In genomic region chr17:82004485-82005455, GRCh38 we compare ENCODE assay signal across 20 cellular contexts. TPM values are rescaled to one million over a fixed set of nuclear protein-coding genes. Genes with fewer than 3 reads are reported as not detected.
DNase-seq lines count a peak whose midpoint lies in the region; ATAC-seq, FAIRE-seq and TF ChIP-seq lines count a peak whose summit lies in the region.
"Had no signal": no experiment of that assay in that cellular context is flagged by ENCODE, and none has a peak within 500 bp of the region (broad histone marks: within the 10 kb centered on the region; RNA-seq: fewer than 3 reads in every experiment).

No MANE protein-coding gene starts in this region.

- DNase-seq in HepG2 (ENCODE audit: low spot score) (no peak), right lobe of liver (no peak), endothelial cell of umbilical vein (ENCODE audit: low read depth, low spot score) (no peak), retina (peak; percentile 33), NCI-H1105 (lab: John Stamatoyannopoulos, UW) (no peak), NCI-H1092 treated with DMSO at 0.1 percent for 48 hours (lab: John Stamatoyannopoulos, UW) (no peak), heart right ventricle (no peak)
- DNase-seq: activated CD4-positive, CD25-positive, alpha-beta regulatory T cell treated with anti-CD3 and anti-CD28 coated beads, Interleukin-2, amount 50 U/mL, for 72 hours; activated CD8-positive, alpha-beta T cell treated with anti-CD3 and anti-CD28 coated beads, Interleukin-2, amount 10 ng/mL, durations not matched to agents 7 days and 5 days; activated naive CD4-positive, alpha-beta T cell; DMS153; H9; naive thymus-derived CD4-positive, alpha-beta T cell; NCI-H1417 treated with DMSO at 0.1 percent for 48 hours; NCI-H2107 had no signal

- intact Hi-C loops in HepG2 (cut with micrococcal nuclease; ENCODE audit: unreplicated experiment) = no loop called here
- intact Hi-C loops in right lobe of liver (cut with DNase I) = no loop called here
- intact Hi-C loops in endothelial cell of umbilical vein (cut with micrococcal nuclease) = loop anchor here (5.0 kb wide), 1 partner anchor 77 kb away; the partner anchor contains the start of gene MAFG
- intact Hi-C loops in heart right ventricle (cut with DNase I) = loop anchor here in 1 of 10 donors (5.0 kb wide), 1 partner anchor 37 kb away; no protein-coding TSS in a partner anchor

- in situ Hi-C loops in HepG2 (cut with HindIII; ENCODE audit: extremely low pct_ligation_motif_present, low pct_unique_long_range_greater_than_20kb) = no loop called here

- BruUV-seq in HepG2 (replicated peaks; lab: Mats Ljungman, UMichigan) = no TSS peak
- BruUV-seq in endothelial cell of umbilical vein (replicated peaks; lab: Mats Ljungman, UMichigan) = no TSS peak

- H3K9me1 ChIP-seq in endothelial cell of umbilical vein (replicated peaks; ENCODE audit: control insufficient read depth, extremely low read depth, insufficient read depth, low read length) = no peaks in the 10 kb centered on the region

- dilution Hi-C loops in endothelial cell of umbilical vein (cut with MboI; ENCODE audit: extremely low pct_ligation_motif_present, low sequenced_read_pairs) = no loop called here

- H3K9me3 ChIP-seq in HepG2 (ENCODE audit: low read length) (no peaks in the 10 kb centered on the region), right lobe of liver (no peaks in the 10 kb centered on the region), endothelial cell of umbilical vein (replicated peaks; ENCODE audit: control insufficient read depth, insufficient read depth, low read length) (no peaks in the 10 kb centered on the region), heart right ventricle (no peaks in the 10 kb centered on the region)
- H3K9me3 ChIP-seq: ovary had no signal

- 90% methylated on average over 30 of the region's 42 CpGs for WGBS in HepG2 (ENCODE audit: low lambda C conversion rate)
- WGBS in right lobe of liver (ENCODE audit: insufficient coverage, low coverage, low lambda C conversion rate, missing lambda C conversion rate) = 70% methylated on average over 3 of the region's 42 CpGs
- WGBS in heart right ventricle, 2 donors = 88 to 89% methylated on average over 42 of the region's 42 CpGs

- CTCF ChIA-PET in HepG2 (lab: Yijun Ruan, JAX; ENCODE audit: low intra/inter-chr PET ratio, low total read pairs) = interaction anchor here (1.6 kb wide), 1 partner anchor 45 kb away, joined by 14 read pairs; no protein-coding TSS in a partner anchor
- CTCF ChIA-PET in endothelial cell of umbilical vein (lab: Charles Lee) = interaction anchor here (1.1 to 3.5 kb wide), 8 partner anchors 9 to 45 kb away, joined by 3 to 30 read pairs (median 6); partner anchors contain the start of genes CENPX, DCXR and LRRC45

- H3K4me3 ChIP-seq in HepG2 (replicated peaks in 1 of 3; ENCODE audit: insufficient read depth in 1 of 3, low read depth in 2 of 3, low read length in 3 of 3) = no peak overlapping the region
- H3K4me3 ChIP-seq in right lobe of liver = no peak overlapping the region
- H3K4me3 ChIP-seq in endothelial cell of umbilical vein (replicated peaks in 1 of 3; ENCODE audit: insufficient read depth in 1 of 3, low read depth in 1 of 3, low read length in 3 of 3) = no peak overlapping the region
- no peak overlapping the region for H3K4me3 ChIP-seq in heart right ventricle
- H3K4me3 ChIP-seq: cardiac muscle cell, ovary had no signal

- peaks cover 74% of the 10 kb centered on the region for H3K4me1 ChIP-seq in HepG2 (ENCODE audit: insufficient read depth, low read length)
- H3K4me1 ChIP-seq in right lobe of liver = peaks cover 0 to 14% (median 6%) of the 10 kb centered on the region in 4 donors
- peaks cover 13% of the 10 kb centered on the region for H3K4me1 ChIP-seq in endothelial cell of umbilical vein (ENCODE audit: control insufficient read depth, extremely low read depth, insufficient read depth, low read length)
- H3K4me1 ChIP-seq in heart right ventricle = peaks cover 10 to 56% (median 33%) of the 10 kb centered on the region in 9 donors

- peak overlapping the region; percentile 95 for H3K27ac ChIP-seq in HepG2 (ENCODE audit: extremely low read length, insufficient read depth, low read length)
- H3K27ac ChIP-seq in right lobe of liver = no peak overlapping the region
- H3K27ac ChIP-seq in endothelial cell of umbilical vein (ENCODE audit: insufficient read depth, low read depth, low read length) = peak overlapping the region; percentile 19
- H3K27ac ChIP-seq in heart right ventricle = no peak overlapping the region
- H3K27ac ChIP-seq: cardiac muscle cell, ovary had no signal

- H2AFZ ChIP-seq in HepG2 (ENCODE audit: low read length) = no peak overlapping the region
- H2AFZ ChIP-seq in endothelial cell of umbilical vein (ENCODE audit: low read depth, low read length) = no peak overlapping the region

- TF ChIP-seq CTCF in HepG2 (CRISPR knock-in tag; IDR thresholded peaks at IDR 0.05) = no peak
- no peak for TF ChIP-seq CTCF in right lobe of liver (IDR thresholded peaks at IDR 0.05)
- TF ChIP-seq CTCF in endothelial cell of umbilical vein (IDR thresholded peaks at IDR 0.05; ENCODE audit: extremely low read depth in 1 of 2, insufficient read depth in 1 of 2, low read depth in 1 of 2, low read length in 2 of 2) = no peak
- no peak for TF ChIP-seq CTCF in heart right ventricle (IDR thresholded peaks at IDR 0.05)

- no peak for TF ChIP-seq POLR2A in HepG2 (IDR thresholded peaks at IDR 0.05; ENCODE audit: insufficient read depth in 1 of 2, low read depth in 2 of 2, low read length in 2 of 2)
- no peak for TF ChIP-seq POLR2A in right lobe of liver (IDR thresholded peaks at IDR 0.05)
- no peak for TF ChIP-seq POLR2A in endothelial cell of umbilical vein (IDR thresholded peaks at IDR 0.05; ENCODE audit: low read depth, low read length)

- peak overlapping the region; percentile 50; the same call in 1 of the 2 replicates for H3K9ac ChIP-seq in HepG2 (ENCODE audit: insufficient read depth, low read depth, low read length)
- no peak overlapping the region for H3K9ac ChIP-seq in endothelial cell of umbilical vein (replicated peaks; ENCODE audit: extremely low read depth, insufficient read depth, low read length)

- FAIRE-seq in HepG2 (lab: Jason Lieb, UNC) (no peak), endothelial cell of umbilical vein (lab: Jason Lieb, UNC) (no peak)
- FAIRE-seq: endometrium had no signal

- no peak for ATAC-seq in HepG2
- no peak for ATAC-seq in right lobe of liver
- no peak for ATAC-seq in GM19463 (IDR thresholded peaks at IDR 0.05; ENCODE audit: unreplicated experiment)
- no peak for ATAC-seq in heart right ventricle
- ATAC-seq: activated CD8-positive, alpha-beta T cell treated with anti-CD3 and anti-CD28 coated beads, Interleukin-2, amount 10 ng/mL, durations not matched to agents 7 days and 5 days; naive thymus-derived CD4-positive, alpha-beta T cell had no signal

- H3K4me2 ChIP-seq in HepG2 (ENCODE audit: low read depth, low read length) (peak overlapping the region; percentile 6; the same call in 1 of the 2 replicates), endothelial cell of umbilical vein (ENCODE audit: insufficient read depth, low read length) (no peak overlapping the region)

- POLR2A ChIA-PET in HepG2 (lab: Yijun Ruan, JAX) = interaction anchor here (1.4 to 16.1 kb wide), 8 partner anchors 11 to 138 kb away, joined by 3 to 470 read pairs (median 44); partner anchors contain the start of genes CENPX, LRRC45 and NOTUM
- POLR2A ChIA-PET in endothelial cell of umbilical vein (lab: Charles Lee) = no interaction called here

- TF ChIP-seq EP300 in HepG2 (IDR thresholded peaks at IDR 0.05; ENCODE audit: low read depth in 2 of 2, low read length in 2 of 2) (no peak), HepG2 (CRISPR knock-in tag; IDR thresholded peaks at IDR 0.05; ENCODE audit: borderline replicate concordance) (no peak)

- H3K27me3 ChIP-seq in HepG2 (ENCODE audit: control insufficient read depth in 1 of 2, insufficient read depth in 2 of 2, low read length in 2 of 2) (no peaks in the 10 kb centered on the region), right lobe of liver (no peaks in the 10 kb centered on the region), endothelial cell of umbilical vein (ENCODE audit: control insufficient read depth in 2 of 2, insufficient read depth in 2 of 2, low read length in 2 of 2) (no peaks in the 10 kb centered on the region), heart right ventricle (no peaks in the 10 kb centered on the region)
- H3K27me3 ChIP-seq: cardiac muscle cell, ovary had no signal

- H3K36me3 ChIP-seq in HepG2 (replicated peaks in 1 of 2; ENCODE audit: control insufficient read depth in 1 of 2, insufficient read depth in 2 of 2, low read length in 2 of 2) = peaks cover 24 to 39% of the 10 kb centered on the region in 2 experiments
- no peaks in the 10 kb centered on the region for H3K36me3 ChIP-seq in right lobe of liver
- H3K36me3 ChIP-seq in endothelial cell of umbilical vein (ENCODE audit: control insufficient read depth in 2 of 2, extremely low read depth in 1 of 2, insufficient read depth in 2 of 2, low read length in 2 of 2) = no peaks in the 10 kb centered on the region
- no peaks in the 10 kb centered on the region for H3K36me3 ChIP-seq in heart right ventricle
- H3K36me3 ChIP-seq: cardiac muscle cell, ovary had no signal

- H3K79me2 ChIP-seq in HepG2 (ENCODE audit: insufficient read depth, low read length) (peaks cover 52% of the 10 kb centered on the region), endothelial cell of umbilical vein (ENCODE audit: control insufficient read depth, insufficient read depth, low read length) (no peaks in the 10 kb centered on the region)

- no peaks in the 10 kb centered on the region for H4K20me1 ChIP-seq in HepG2 (ENCODE audit: insufficient read depth, low read length)
- no peaks in the 10 kb centered on the region for H4K20me1 ChIP-seq in endothelial cell of umbilical vein (replicated peaks; ENCODE audit: control insufficient read depth, extremely low read depth, insufficient read depth, low read length)

- no peak for TF ChIP-seq RAD21 in HepG2 (CRISPR knock-in tag; IDR thresholded peaks at IDR 0.05)

RNA-seq across cellular contexts. Expression of gene CENPX, which starts 17.9 kb away (rescaled TPM):
- total RNA-seq in HepG2 (2016; rRNA removed; fragmentation: Illumina TruSeq; extraction: Trizol) (166 and 170 TPM in 2 replicates), right lobe of liver (10 to 100 TPM; 27.3 to 81.1 (median 47.8) TPM), endothelial cell of umbilical vein (56.2 and 68.0 TPM in 2 replicates), heart right ventricle (10 to 100 TPM; 15.8 to 37.4 (median 20.6) TPM)
- total RNA-seq in HepG2 (2016; cell fraction: cytosol; rRNA removed; fragmentation: Illumina TruSeq; extraction: Trizol; ENCODE audit: low read depth) = 262 and 321 TPM in 2 replicates
- total RNA-seq in HepG2 (2016; cell fraction: insoluble cytoplasmic fraction; rRNA removed; fragmentation: Illumina TruSeq; extraction: Trizol) = 171 and 173 TPM in 2 replicates
- total RNA-seq in HepG2 (2016; cell fraction: membrane; rRNA removed; fragmentation: Illumina TruSeq; extraction: Trizol) = 221 and 277 TPM in 2 replicates
- 85.1 and 103 TPM in 2 replicates for total RNA-seq in HepG2 (2016; cell fraction: nucleus; rRNA removed; fragmentation: Illumina TruSeq; extraction: Trizol)
- polyA plus RNA-seq in HepG2 (2011; rRNA removed) (92.7 and 96.7 TPM in 2 replicates), endothelial cell of umbilical vein (67.2 and 67.6 TPM in 2 replicates), heart right ventricle (100 to 1,000 TPM in 1 of 2 donors, 10 to 100 TPM in 1; 48.6 to 132 TPM)
- polyA plus RNA-seq in HepG2 (2011; cell fraction: cytosol; rRNA removed) = 88.8 and 138 TPM in 2 replicates
- 166 and 170 TPM in 2 replicates for polyA plus RNA-seq in HepG2 (2011; cell fraction: nucleus; rRNA removed)
- 46.3 and 61.5 TPM in 2 replicates for polyA plus RNA-seq in HepG2 (2012)
- polyA plus RNA-seq in HepG2 (2016; cell fraction: cytosol; fragmentation: Illumina TruSeq; extraction: Trizol; ENCODE audit: low read depth) = 176 and 237 TPM in 2 replicates
- 143 and 150 TPM in 2 replicates for polyA plus RNA-seq in HepG2 (2016; cell fraction: insoluble cytoplasmic fraction; fragmentation: Illumina TruSeq; extraction: Trizol; ENCODE audit: low read depth)
- polyA plus RNA-seq in HepG2 (2016; cell fraction: membrane; fragmentation: Illumina TruSeq; extraction: Trizol; ENCODE audit: low read depth) = 176 and 221 TPM in 2 replicates
- 178 and 180 TPM in 2 replicates for polyA plus RNA-seq in HepG2 (2016; cell fraction: nucleus; fragmentation: Illumina TruSeq; extraction: Trizol; ENCODE audit: insufficient read depth, low read depth)
- polyA minus RNA-seq in HepG2 (2011; rRNA and poly(A)+ RNA removed; ENCODE audit: low replicate concordance) = 32.0 and 49.8 TPM in 2 replicates
- 14.8 and 16.2 TPM in 2 replicates for polyA minus RNA-seq in HepG2 (2011; cell fraction: cytosol; rRNA and poly(A)+ RNA removed)
- 20.0 and 26.9 TPM in 2 replicates for polyA minus RNA-seq in HepG2 (2011; cell fraction: nucleus; rRNA and poly(A)+ RNA removed)
- 54.9 and 73.0 TPM in 2 replicates for polyA plus RNA-seq in endothelial cell of umbilical vein (2011; cell fraction: cytosol; rRNA removed)
- 54.2 and 58.1 TPM in 2 replicates for polyA plus RNA-seq in endothelial cell of umbilical vein (2011; cell fraction: nucleus; rRNA removed)
- 46.4 and 47.4 TPM in 2 replicates for polyA plus RNA-seq in endothelial cell of umbilical vein (2012)
- polyA minus RNA-seq in endothelial cell of umbilical vein = 13.8 and 18.6 TPM in 2 replicates
- polyA minus RNA-seq in endothelial cell of umbilical vein (2011; cell fraction: cytosol; rRNA and poly(A)+ RNA removed) = 52.5 TPM
- polyA minus RNA-seq in endothelial cell of umbilical vein (2011; cell fraction: nucleus; rRNA and poly(A)+ RNA removed) = 3.8 and 8.9 TPM in 2 replicates

RNA-seq across cellular contexts. Expression of gene LRRC45, which starts 18.3 kb away (rescaled TPM):
- total RNA-seq in HepG2 (2016; rRNA removed; fragmentation: Illumina TruSeq; extraction: Trizol) (21.4 and 48.1 TPM in 2 replicates), right lobe of liver (10 to 100 TPM in 3 of 6 experiments, 1 to 10 TPM in 3; 4.9 to 15.6 (median 11.9) TPM), endothelial cell of umbilical vein (18.6 and 22.9 TPM in 2 replicates), heart right ventricle (10 to 100 TPM in 1 of 10 donors, 1 to 10 TPM in 9; 2.2 to 10.4 (median 3.1) TPM)
- total RNA-seq in HepG2 (2016; cell fraction: cytosol; rRNA removed; fragmentation: Illumina TruSeq; extraction: Trizol; ENCODE audit: low read depth) = 30.2 and 31.8 TPM in 2 replicates
- 20.6 and 49.6 TPM in 2 replicates for total RNA-seq in HepG2 (2016; cell fraction: insoluble cytoplasmic fraction; rRNA removed; fragmentation: Illumina TruSeq; extraction: Trizol)
- total RNA-seq in HepG2 (2016; cell fraction: membrane; rRNA removed; fragmentation: Illumina TruSeq; extraction: Trizol) = 14.9 and 19.0 TPM in 2 replicates
- total RNA-seq in HepG2 (2016; cell fraction: nucleus; rRNA removed; fragmentation: Illumina TruSeq; extraction: Trizol) = 49.7 and 54.4 TPM in 2 replicates
- polyA plus RNA-seq in HepG2 (2011; rRNA removed) (11.6 and 14.1 TPM in 2 replicates), endothelial cell of umbilical vein (7.6 and 8.1 TPM in 2 replicates), heart right ventricle (1 to 10 TPM; 6.7 to 7.7 TPM)
- polyA plus RNA-seq in HepG2 (2011; cell fraction: cytosol; rRNA removed) = 5.5 and 10.0 TPM in 2 replicates
- 112 and 182 TPM in 2 replicates for polyA plus RNA-seq in HepG2 (2011; cell fraction: nucleus; rRNA removed)
- 7.5 and 8.8 TPM in 2 replicates for polyA plus RNA-seq in HepG2 (2012)
- 3.3 and 4.2 TPM in 2 replicates for polyA plus RNA-seq in HepG2 (2016; cell fraction: cytosol; fragmentation: Illumina TruSeq; extraction: Trizol; ENCODE audit: low read depth)
- 19.5 and 19.7 TPM in 2 replicates for polyA plus RNA-seq in HepG2 (2016; cell fraction: insoluble cytoplasmic fraction; fragmentation: Illumina TruSeq; extraction: Trizol; ENCODE audit: low read depth)
- 9.1 and 9.2 TPM in 2 replicates for polyA plus RNA-seq in HepG2 (2016; cell fraction: membrane; fragmentation: Illumina TruSeq; extraction: Trizol; ENCODE audit: low read depth)
- 129 and 136 TPM in 2 replicates for polyA plus RNA-seq in HepG2 (2016; cell fraction: nucleus; fragmentation: Illumina TruSeq; extraction: Trizol; ENCODE audit: insufficient read depth, low read depth)
- polyA minus RNA-seq in HepG2 (2011; rRNA and poly(A)+ RNA removed; ENCODE audit: low replicate concordance) = 11.1 and 15.7 TPM in 2 replicates
- 6.1 and 8.2 TPM in 2 replicates for polyA minus RNA-seq in HepG2 (2011; cell fraction: cytosol; rRNA and poly(A)+ RNA removed)
- polyA minus RNA-seq in HepG2 (2011; cell fraction: nucleus; rRNA and poly(A)+ RNA removed) = 25.0 and 27.2 TPM in 2 replicates
- polyA plus RNA-seq in endothelial cell of umbilical vein (2011; cell fraction: cytosol; rRNA removed) = 6.1 and 10.3 TPM in 2 replicates
- polyA plus RNA-seq in endothelial cell of umbilical vein (2011; cell fraction: nucleus; rRNA removed) = 53.9 and 58.6 TPM in 2 replicates
- polyA plus RNA-seq in endothelial cell of umbilical vein (2012) = 6.4 and 10.3 TPM in 2 replicates
- polyA minus RNA-seq in endothelial cell of umbilical vein = 4.6 and 6.7 TPM in 2 replicates
- polyA minus RNA-seq in endothelial cell of umbilical vein (2011; cell fraction: cytosol; rRNA and poly(A)+ RNA removed) = 18.1 TPM
- 6.9 and 9.7 TPM in 2 replicates for polyA minus RNA-seq in endothelial cell of umbilical vein (2011; cell fraction: nucleus; rRNA and poly(A)+ RNA removed)

RNA-seq across cellular contexts. Expression of gene RAC3, which starts 26.7 kb away (rescaled TPM):
- total RNA-seq in HepG2 (2016; rRNA removed; fragmentation: Illumina TruSeq; extraction: Trizol) (4.0 and 10.5 TPM in 2 replicates), right lobe of liver (1 to 10 TPM; 3.4 to 9.0 (median 5.4) TPM), endothelial cell of umbilical vein (34.1 and 35.4 TPM in 2 replicates), heart right ventricle (1 to 10 TPM in 6 of 10 donors, under 1 TPM in 4; 0.82 to 1.6 (median 1.1) TPM)
- 6.8 and 9.8 TPM in 2 replicates for total RNA-seq in HepG2 (2016; cell fraction: cytosol; rRNA removed; fragmentation: Illumina TruSeq; extraction: Trizol; ENCODE audit: low read depth)
- 3.9 and 12.6 TPM in 2 replicates for total RNA-seq in HepG2 (2016; cell fraction: insoluble cytoplasmic fraction; rRNA removed; fragmentation: Illumina TruSeq; extraction: Trizol)
- 7.3 and 10.1 TPM in 2 replicates for total RNA-seq in HepG2 (2016; cell fraction: membrane; rRNA removed; fragmentation: Illumina TruSeq; extraction: Trizol)
- 11.7 and 12.9 TPM in 2 replicates for total RNA-seq in HepG2 (2016; cell fraction: nucleus; rRNA removed; fragmentation: Illumina TruSeq; extraction: Trizol)
- polyA plus RNA-seq in HepG2 (2011; rRNA removed) (21.3 and 24.1 TPM in 2 replicates), endothelial cell of umbilical vein (56.0 and 91.1 TPM in 2 replicates), heart right ventricle (1 to 10 TPM; 1.5 to 3.3 TPM)
- polyA plus RNA-seq in HepG2 (2011; cell fraction: cytosol; rRNA removed) = 12.8 and 16.7 TPM in 2 replicates
- polyA plus RNA-seq in HepG2 (2011; cell fraction: nucleus; rRNA removed) = 111 and 165 TPM in 2 replicates
- polyA plus RNA-seq in HepG2 (2012) = 6.3 and 10.6 TPM in 2 replicates
- polyA plus RNA-seq in HepG2 (2016; cell fraction: cytosol; fragmentation: Illumina TruSeq; extraction: Trizol; ENCODE audit: low read depth) = 10.4 and 12.0 TPM in 2 replicates
- polyA plus RNA-seq in HepG2 (2016; cell fraction: insoluble cytoplasmic fraction; fragmentation: Illumina TruSeq; extraction: Trizol; ENCODE audit: low read depth) = 6.0 and 7.2 TPM in 2 replicates
- polyA plus RNA-seq in HepG2 (2016; cell fraction: membrane; fragmentation: Illumina TruSeq; extraction: Trizol; ENCODE audit: low read depth) = 8.8 and 10.0 TPM in 2 replicates
- 45.9 and 51.6 TPM in 2 replicates for polyA plus RNA-seq in HepG2 (2016; cell fraction: nucleus; fragmentation: Illumina TruSeq; extraction: Trizol; ENCODE audit: insufficient read depth, low read depth)
- 12.6 and 13.2 TPM in 2 replicates for polyA minus RNA-seq in HepG2 (2011; rRNA and poly(A)+ RNA removed; ENCODE audit: low replicate concordance)
- polyA minus RNA-seq in HepG2 (2011; cell fraction: cytosol; rRNA and poly(A)+ RNA removed) = 3.0 and 3.6 TPM in 2 replicates
- polyA minus RNA-seq in HepG2 (2011; cell fraction: nucleus; rRNA and poly(A)+ RNA removed) = 6.7 and 7.6 TPM in 2 replicates
- 37.4 and 51.2 TPM in 2 replicates for polyA plus RNA-seq in endothelial cell of umbilical vein (2011; cell fraction: cytosol; rRNA removed)
- 50.0 and 55.7 TPM in 2 replicates for polyA plus RNA-seq in endothelial cell of umbilical vein (2011; cell fraction: nucleus; rRNA removed)
- 23.4 and 52.5 TPM in 2 replicates for polyA plus RNA-seq in endothelial cell of umbilical vein (2012)
- polyA minus RNA-seq in endothelial cell of umbilical vein = 22.6 and 24.3 TPM in 2 replicates
- polyA minus RNA-seq in endothelial cell of umbilical vein (2011; cell fraction: cytosol; rRNA and poly(A)+ RNA removed) = 7.6 TPM
- polyA minus RNA-seq in endothelial cell of umbilical vein (2011; cell fraction: nucleus; rRNA and poly(A)+ RNA removed) = 9.2 and 19.1 TPM in 2 replicates
- total RNA-seq: A172 had no signal
- polyA plus RNA-seq: naive thymus-derived CD4-positive, alpha-beta T cell had no signal

RNA-seq across cellular contexts. Expression of gene ASPSCR1, which starts 27.3 kb away (rescaled TPM):
- total RNA-seq in HepG2 (2016; rRNA removed; fragmentation: Illumina TruSeq; extraction: Trizol) (221 and 314 TPM in 2 replicates), right lobe of liver (10 to 100 TPM; 24.4 to 55.6 (median 32.9) TPM), endothelial cell of umbilical vein (30.9 and 36.5 TPM in 2 replicates), heart right ventricle (10 to 100 TPM; 19.9 to 38.2 (median 22.6) TPM)
- 180 and 228 TPM in 2 replicates for total RNA-seq in HepG2 (2016; cell fraction: cytosol; rRNA removed; fragmentation: Illumina TruSeq; extraction: Trizol; ENCODE audit: low read depth)
- total RNA-seq in HepG2 (2016; cell fraction: insoluble cytoplasmic fraction; rRNA removed; fragmentation: Illumina TruSeq; extraction: Trizol) = 219 and 327 TPM in 2 replicates
- total RNA-seq in HepG2 (2016; cell fraction: membrane; rRNA removed; fragmentation: Illumina TruSeq; extraction: Trizol) = 207 and 283 TPM in 2 replicates
- 184 and 224 TPM in 2 replicates for total RNA-seq in HepG2 (2016; cell fraction: nucleus; rRNA removed; fragmentation: Illumina TruSeq; extraction: Trizol)
- polyA plus RNA-seq in HepG2 (2011; rRNA removed) (257 and 274 TPM in 2 replicates), endothelial cell of umbilical vein (24.8 and 30.4 TPM in 2 replicates), heart right ventricle (100 to 1,000 TPM in 1 of 2 donors, 10 to 100 TPM in 1; 40.5 to 115 TPM)
- 164 and 428 TPM in 2 replicates for polyA plus RNA-seq in HepG2 (2011; cell fraction: cytosol; rRNA removed)
- polyA plus RNA-seq in HepG2 (2011; cell fraction: nucleus; rRNA removed) = 988 and 1,754 TPM in 2 replicates
- 102 and 190 TPM in 2 replicates for polyA plus RNA-seq in HepG2 (2012)
- polyA plus RNA-seq in HepG2 (2016; cell fraction: cytosol; fragmentation: Illumina TruSeq; extraction: Trizol; ENCODE audit: low read depth) = 154 and 193 TPM in 2 replicates
- polyA plus RNA-seq in HepG2 (2016; cell fraction: insoluble cytoplasmic fraction; fragmentation: Illumina TruSeq; extraction: Trizol; ENCODE audit: low read depth) = 188 and 212 TPM in 2 replicates
- 186 and 218 TPM in 2 replicates for polyA plus RNA-seq in HepG2 (2016; cell fraction: membrane; fragmentation: Illumina TruSeq; extraction: Trizol; ENCODE audit: low read depth)
- polyA plus RNA-seq in HepG2 (2016; cell fraction: nucleus; fragmentation: Illumina TruSeq; extraction: Trizol; ENCODE audit: insufficient read depth, low read depth) = 413 and 420 TPM in 2 replicates
- 26.8 and 276 TPM in 2 replicates for polyA minus RNA-seq in HepG2 (2011; rRNA and poly(A)+ RNA removed; ENCODE audit: low replicate concordance)
- polyA minus RNA-seq in HepG2 (2011; cell fraction: cytosol; rRNA and poly(A)+ RNA removed) = 97.1 and 133 TPM in 2 replicates
- polyA minus RNA-seq in HepG2 (2011; cell fraction: nucleus; rRNA and poly(A)+ RNA removed) = 107 and 152 TPM in 2 replicates
- 12.2 and 20.1 TPM in 2 replicates for polyA plus RNA-seq in endothelial cell of umbilical vein (2011; cell fraction: cytosol; rRNA removed)
- polyA plus RNA-seq in endothelial cell of umbilical vein (2011; cell fraction: nucleus; rRNA removed) = 47.4 and 58.5 TPM in 2 replicates
- 14.4 and 18.6 TPM in 2 replicates for polyA plus RNA-seq in endothelial cell of umbilical vein (2012)
- 12.6 and 20.8 TPM in 2 replicates for polyA minus RNA-seq in endothelial cell of umbilical vein
- polyA minus RNA-seq in endothelial cell of umbilical vein (2011; cell fraction: cytosol; rRNA and poly(A)+ RNA removed) = 29.3 TPM
- 20.8 and 34.2 TPM in 2 replicates for polyA minus RNA-seq in endothelial cell of umbilical vein (2011; cell fraction: nucleus; rRNA and poly(A)+ RNA removed)

RNA-seq across cellular contexts. Expression of gene DCXR, which starts 32.7 kb away (rescaled TPM):
- 286 and 311 TPM in 2 replicates for total RNA-seq in HepG2 (2016; rRNA removed; fragmentation: Illumina TruSeq; extraction: Trizol)
- total RNA-seq in HepG2 (2016; cell fraction: cytosol; rRNA removed; fragmentation: Illumina TruSeq; extraction: Trizol; ENCODE audit: low read depth) = 275 and 353 TPM in 2 replicates
- total RNA-seq in HepG2 (2016; cell fraction: insoluble cytoplasmic fraction; rRNA removed; fragmentation: Illumina TruSeq; extraction: Trizol) = 302 and 321 TPM in 2 replicates
- total RNA-seq in HepG2 (2016; cell fraction: membrane; rRNA removed; fragmentation: Illumina TruSeq; extraction: Trizol) = 228 and 297 TPM in 2 replicates
- total RNA-seq in HepG2 (2016; cell fraction: nucleus; rRNA removed; fragmentation: Illumina TruSeq; extraction: Trizol) = 132 and 152 TPM in 2 replicates
- 287 and 290 TPM in 2 replicates for polyA plus RNA-seq in HepG2 (2011; rRNA removed)
- 253 and 424 TPM in 2 replicates for polyA plus RNA-seq in HepG2 (2011; cell fraction: cytosol; rRNA removed)
- 645 and 737 TPM in 2 replicates for polyA plus RNA-seq in HepG2 (2011; cell fraction: nucleus; rRNA removed)
- polyA plus RNA-seq in HepG2 (2012) = 190 and 266 TPM in 2 replicates
- polyA plus RNA-seq in HepG2 (2016; cell fraction: cytosol; fragmentation: Illumina TruSeq; extraction: Trizol; ENCODE audit: low read depth) = 398 and 426 TPM in 2 replicates
- polyA plus RNA-seq in HepG2 (2016; cell fraction: insoluble cytoplasmic fraction; fragmentation: Illumina TruSeq; extraction: Trizol; ENCODE audit: low read depth) = 296 and 330 TPM in 2 replicates
- polyA plus RNA-seq in HepG2 (2016; cell fraction: membrane; fragmentation: Illumina TruSeq; extraction: Trizol; ENCODE audit: low read depth) = 308 and 335 TPM in 2 replicates
- polyA plus RNA-seq in HepG2 (2016; cell fraction: nucleus; fragmentation: Illumina TruSeq; extraction: Trizol; ENCODE audit: insufficient read depth, low read depth) = 280 and 299 TPM in 2 replicates
- polyA minus RNA-seq in HepG2 (2011; rRNA and poly(A)+ RNA removed; ENCODE audit: low replicate concordance) = 73.9 and 172 TPM in 2 replicates
- polyA minus RNA-seq in HepG2 (2011; cell fraction: cytosol; rRNA and poly(A)+ RNA removed) = 52.1 and 74.6 TPM in 2 replicates
- polyA minus RNA-seq in HepG2 (2011; cell fraction: nucleus; rRNA and poly(A)+ RNA removed) = 61.5 and 67.5 TPM in 2 replicates
- total RNA-seq in right lobe of liver = 1,000 to 10,000 TPM in 2 of 6 experiments, 100 to 1,000 TPM in 4; 389 to 1,607 (median 735) TPM
- 75.2 and 93.0 TPM in 2 replicates for total RNA-seq in endothelial cell of umbilical vein
- polyA plus RNA-seq in endothelial cell of umbilical vein = 178 and 241 TPM in 2 replicates
- polyA plus RNA-seq in endothelial cell of umbilical vein (2011; cell fraction: cytosol; rRNA removed) = 153 and 181 TPM in 2 replicates
- polyA plus RNA-seq in endothelial cell of umbilical vein (2011; cell fraction: nucleus; rRNA removed) = 150 and 164 TPM in 2 replicates
- polyA plus RNA-seq in endothelial cell of umbilical vein (2012) = 106 and 108 TPM in 2 replicates
- 41.9 and 53.2 TPM in 2 replicates for polyA minus RNA-seq in endothelial cell of umbilical vein
- 39.0 TPM for polyA minus RNA-seq in endothelial cell of umbilical vein (2011; cell fraction: cytosol; rRNA and poly(A)+ RNA removed)
- polyA minus RNA-seq in endothelial cell of umbilical vein (2011; cell fraction: nucleus; rRNA and poly(A)+ RNA removed) = 8.4 and 18.0 TPM in 2 replicates
- total RNA-seq in heart right ventricle = 100 to 1,000 TPM; 155 to 258 (median 187) TPM
- polyA plus RNA-seq in heart right ventricle = 100 to 1,000 TPM; 283 to 387 TPM

Comparison
In these comparisons a context has a peak if more than half of its experiments do, and no peak if none do; other contexts are left out.
1. H3K27ac ChIP-seq: peak in HepG2 (single experiment) and endothelial cell of umbilical vein (single experiment); none in right lobe of liver (0 of 3) and heart right ventricle (0 of 10).